ENCODE assay signal across 8 cellular contexts in the genomic region with DNA sequence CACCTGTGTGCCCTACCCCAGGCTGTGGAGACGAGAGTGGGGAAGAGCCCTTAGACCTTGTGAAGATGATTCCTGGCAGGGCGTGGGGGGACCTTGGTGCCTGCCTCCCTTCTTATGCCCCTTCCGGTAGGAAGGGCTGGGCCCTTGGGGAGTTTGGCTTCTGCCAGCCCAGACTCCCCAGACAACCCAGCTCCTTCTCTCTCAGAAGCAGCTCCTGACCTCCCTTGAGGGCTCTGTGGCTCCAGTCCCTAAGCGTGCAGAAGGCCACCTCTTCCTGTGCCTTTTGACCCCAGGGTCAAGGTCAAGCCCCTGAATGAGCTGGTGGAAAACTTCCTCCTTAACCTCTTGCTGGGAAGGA. TPM values are rescaled to one million over a fixed set of nuclear protein-coding genes. Genes with fewer than 3 reads are reported as not detected.
DNase-seq lines count a peak whose midpoint lies in the region; ATAC-seq and TF ChIP-seq lines count a peak whose summit lies in the region.

No MANE protein-coding gene starts in this region.

- H3K4me2 ChIP-seq in DND-41 (ENCODE audit: insufficient read depth, low read length), result peak overlapping the region; percentile 91
- H3K4me2 ChIP-seq in MM.1S (ENCODE audit: low read depth, low read length), result peak overlapping the region; percentile 77

- H3K4me1 ChIP-seq in DND-41 (ENCODE audit: insufficient read depth, low read length), result peaks cover 24% of the 10 kb centered on the region
- peaks cover 15% of the 10 kb centered on the region; the same call in 1 of the 2 replicates for H3K4me1 ChIP-seq in MM.1S (ENCODE audit: low read length)
- H3K4me1 ChIP-seq in ectodermal cell (ENCODE audit: control insufficient read depth, insufficient read depth, low read length), result peaks cover 19% of the 10 kb centered on the region
- peaks cover 38% of the 10 kb centered on the region in 2 experiments for H3K4me1 ChIP-seq in neutrophil (ENCODE audit: control insufficient read depth in 1 of 2, insufficient read depth in 1 of 2, low read depth in 1 of 2, low read length in 1 of 2)

- 20 to 40% methylated on average over 4 of the region's 4 CpGs for WGBS in ectodermal cell, 2 experiments

- H4K20me1 ChIP-seq in DND-41 (ENCODE audit: insufficient read depth, low read length), result peaks cover 4% of the 10 kb centered on the region; the same call in 1 of the 2 replicates
- no peaks in the 10 kb centered on the region for H4K20me1 ChIP-seq in MM.1S (ENCODE audit: insufficient read depth, low read length)

- H3K9me3 ChIP-seq in DND-41 (ENCODE audit: insufficient read depth, low read length, severe bottlenecking), result no peaks in the 10 kb centered on the region
- H3K9me3 ChIP-seq in MM.1S (replicated peaks; ENCODE audit: insufficient read depth, low read length), result no peaks in the 10 kb centered on the region
- no peaks in the 10 kb centered on the region for H3K9me3 ChIP-seq in ectodermal cell (ENCODE audit: control insufficient read depth, low read length)
- H3K9me3 ChIP-seq in neutrophil, result no peaks in the 10 kb centered on the region

- H3K4me3 ChIP-seq in DND-41 (ENCODE audit: low read depth in 1 of 2, low read length in 2 of 2) (peak overlapping the region; percentile 33 to 69; a peak in 3 of 4 replicates), MM.1S (ENCODE audit: low read length) (peak overlapping the region; percentile 79), ectodermal cell (ENCODE audit: insufficient read depth, low read depth, low read length) (peak overlapping the region; percentile 74), neutrophil (ENCODE audit: low read depth in 1 of 2, low read length in 1 of 2) (peak overlapping the region; percentile 69 to 80)

- H3K27ac ChIP-seq in DND-41 (ENCODE audit: low read length) (no peak overlapping the region; the same call in 1 of the 2 replicates), MM.1S (ENCODE audit: low read length) (no peak overlapping the region), ectodermal cell (ENCODE audit: insufficient read depth, low read depth, low read length, poor library complexity, severe bottlenecking) (no peak overlapping the region), neutrophil (peak overlapping the region; percentile 76)

- H3K79me2 ChIP-seq in DND-41 (ENCODE audit: insufficient read depth, low read length) (no peaks in the 10 kb centered on the region), MM.1S (ENCODE audit: low read length) (peaks cover 11% of the 10 kb centered on the region; the same call in 1 of the 2 replicates)

- TF ChIP-seq CTCF in DND-41 (IDR thresholded peaks at IDR 0.05; ENCODE audit: borderline replicate concordance, extremely low read depth, low read length, poor library complexity, severe bottlenecking) (no peak), MM.1S (IDR thresholded peaks at IDR 0.05; ENCODE audit: low read length) (no peak), neutrophil (IDR thresholded peaks at IDR 0.05) (no peak)

- H3F3A ChIP-seq in MM.1S (ENCODE audit: insufficient read depth, low read length), result no peaks in the 10 kb centered on the region

- H2AFZ ChIP-seq in DND-41 (ENCODE audit: low read depth, low read length) (peak overlapping the region; percentile 61; the same call in 1 of the 2 replicates), MM.1S (ENCODE audit: low read length) (peak overlapping the region; percentile 19; the same call in 1 of the 2 replicates)

- ATAC-seq in DND-41 (ENCODE audit: insufficient read depth, low read depth) (no peak), HG03565 (IDR thresholded peaks at IDR 0.05; ENCODE audit: unreplicated experiment) (no peak), HG03469 (IDR thresholded peaks at IDR 0.05; ENCODE audit: unreplicated experiment) (no peak)

- H3K36me3 ChIP-seq in DND-41 (ENCODE audit: insufficient read depth, low read length), result no peaks in the 10 kb centered on the region
- no peaks in the 10 kb centered on the region for H3K36me3 ChIP-seq in MM.1S (replicated peaks; ENCODE audit: insufficient read depth, low read length)
- H3K36me3 ChIP-seq in ectodermal cell (ENCODE audit: control insufficient read depth, insufficient read depth, low read length), result no peaks in the 10 kb centered on the region
- no peaks in the 10 kb centered on the region for H3K36me3 ChIP-seq in neutrophil

- peak overlapping the region; percentile 72 for H3K9ac ChIP-seq in DND-41 (ENCODE audit: low read depth, low read length)
- H3K9ac ChIP-seq in MM.1S (ENCODE audit: low read length), result peak overlapping the region; percentile 42; the same call in 1 of the 2 replicates

- H3K27me3 ChIP-seq in DND-41 (ENCODE audit: insufficient read depth, low read length, poor library complexity), result no peaks in the 10 kb centered on the region
- H3K27me3 ChIP-seq in MM.1S (replicated peaks; ENCODE audit: insufficient read depth, low read length), result no peaks in the 10 kb centered on the region
- H3K27me3 ChIP-seq in ectodermal cell (ENCODE audit: control insufficient read depth, insufficient read depth, low read length, poor library complexity, severe bottlenecking), result peaks cover 8% of the 10 kb centered on the region
- H3K27me3 ChIP-seq in neutrophil, result no peaks in the 10 kb centered on the region

- DNase-seq in DND-41 (no peak), MM.1S (no peak), DMS153 (lab: John Stamatoyannopoulos, UW) (no peak), SHP77 treated with DMSO at 0.1 percent for 48 hours (lab: John Stamatoyannopoulos, UW) (no peak)

- H3K9me2 ChIP-seq in MM.1S (replicated peaks; ENCODE audit: insufficient read depth, low read length), result no peaks in the 10 kb centered on the region

RNA-seq across cellular contexts. Expression of a gene that starts 1.0 kb away (rescaled TPM):
- polyA plus RNA-seq in ectodermal cell (2013, experiment 1 of 4), result 30.5 TPM
- 31.8 TPM for polyA plus RNA-seq in ectodermal cell (2013, experiment 2 of 4)
- 22.8 TPM for polyA plus RNA-seq in ectodermal cell (2013, experiment 3 of 4)
- 23.7 TPM for polyA plus RNA-seq in ectodermal cell (2013, experiment 4 of 4)

RNA-seq across cellular contexts. Expression of a gene that starts 58.3 kb away (rescaled TPM):
- 1,613 TPM for polyA plus RNA-seq in ectodermal cell (2013, experiment 1 of 4)
- polyA plus RNA-seq in ectodermal cell (2013, experiment 2 of 4), result 1,475 TPM
- 1,408 TPM for polyA plus RNA-seq in ectodermal cell (2013, experiment 3 of 4)
- polyA plus RNA-seq in ectodermal cell (2013, experiment 4 of 4), result 1,522 TPM
